ENCODE assay signal across 30 cellular contexts in genomic region chr7:25830228-25830627, GRCh38.
A peak's percentile ranks its signal among the peaks of the same experiment; 100 is the strongest.
DNase-seq lines count a peak whose midpoint lies in the region; ATAC-seq and TF ChIP-seq lines count a peak whose summit lies in the region.
"Had no signal": no experiment of that assay in that cellular context is flagged by ENCODE, and none has a peak within 500 bp of the region (broad histone marks: within the 10 kb centered on the region; RNA-seq: fewer than 3 reads in every experiment).

No MANE protein-coding gene starts in this region.

- ATAC-seq in WTC11 (peak; percentile 50), GM21529 (IDR thresholded peaks at IDR 0.05; ENCODE audit: unreplicated experiment) (no peak), lower lobe of right lung (no peak)
- ATAC-seq: esophagus mucosa; stimulated activated naive B cell treated with anti-CD40 and anti-IgM and Interleukin-4, amounts not matched to agents 10 μg/mL and 1 μg/mL and 100 μg/mL, for 72 hours had no signal

- H3K27me3 Mint-ChIP-seq in WTC11 (ENCODE audit: low read depth), result no peaks in the 10 kb centered on the region; the same call in 1 of the 2 replicates
- H3K27me3 Mint-ChIP-seq in nephron progenitor cell (ENCODE audit: low read depth, poor library complexity), result peaks cover 9% of the 10 kb centered on the region
- H3K27me3 Mint-ChIP-seq in type B pancreatic cell, result peaks cover 43% of the 10 kb centered on the region
- H3K27me3 Mint-ChIP-seq in CD4-positive, alpha-beta memory T cell, result peaks cover 22 to 27% of the 10 kb centered on the region in 2 donors

- CTCF ChIA-PET in WTC11 (lab: Charles Lee), result interaction anchor here (1.0 to 1.1 kb wide), 2 partner anchors 11 to 21 kb away, joined by 3 to 4 read pairs; no protein-coding TSS in a partner anchor
- CTCF ChIA-PET in CD4-positive, alpha-beta memory T cell (lab: Charles Lee; ENCODE audit: partially characterized antibody), result no interaction called here

- DNase-seq in NCI-H146 (lab: John Stamatoyannopoulos, UW), result peak; percentile 31
- DNase-seq in NCI-H146 treated with DMSO at 0.1 percent for 48 hours (lab: John Stamatoyannopoulos, UW; ENCODE audit: unreplicated experiment), result no peak
- no peak for DNase-seq in WTC11 (ENCODE audit: low spot score)
- no peak for DNase-seq in nephron progenitor cell
- DNase-seq in type B pancreatic cell (ENCODE audit: extremely low spot score, unreplicated experiment), result no peak
- no peak for DNase-seq in lower lobe of right lung
- no peak for DNase-seq in CD4-positive, alpha-beta memory T cell
- DNase-seq: 8988T; activated CD4-positive, alpha-beta T cell treated with anti-CD3 and anti-CD28 coated beads, Interleukin-2, amount 50 U/mL, for 1 hour; activated CD4-positive, CD25-positive, alpha-beta regulatory T cell; activated naive CD4-positive, alpha-beta T cell; C1 segment of cervical spinal cord; caudate nucleus; glutamatergic neuron; HFFc6; islet precursor cell; KBM-7; left ventricle myocardium inferior; NCI-H1092 treated with DMSO at 0.1 percent for 48 hours; NCI-H2081; NCI-H510A; RPMI8226; stimulated activated naive B cell treated with anti-CD40 and anti-IgM and Interleukin-4, amounts not matched to agents 10 μg/mL and 1 μg/mL and 100 μg/mL, for 72 hours; T1000 had no signal

- no peak overlapping the region for H3K4me3 ChIP-seq in lower lobe of right lung
- H3K4me3 ChIP-seq in CD4-positive, alpha-beta memory T cell (ENCODE audit: low read length in 2 of 2), result no peak overlapping the region
- H3K4me3 ChIP-seq: left ventricle myocardium inferior, skin epidermis, suprapubic skin had no signal

- H3K27me3 ChIP-seq in lower lobe of right lung (ENCODE audit: low read depth), result no peaks in the 10 kb centered on the region
- H3K27me3 ChIP-seq in CD4-positive, alpha-beta memory T cell (ENCODE audit: insufficient read depth, low read length), result no peaks in the 10 kb centered on the region
- H3K27me3 ChIP-seq: suprapubic skin had no signal

- peaks cover 41% of the 10 kb centered on the region for H3K4me1 Mint-ChIP-seq in WTC11
- peaks cover 64% of the 10 kb centered on the region for H3K4me1 Mint-ChIP-seq in nephron progenitor cell
- H3K4me1 Mint-ChIP-seq in type B pancreatic cell (ENCODE audit: unreplicated experiment), result peaks cover 34% of the 10 kb centered on the region
- no peaks in the 10 kb centered on the region for H3K4me1 Mint-ChIP-seq in CD4-positive, alpha-beta memory T cell
- H3K4me1 Mint-ChIP-seq: stimulated activated naive B cell treated with anti-CD40 and anti-IgM and Interleukin-4, amounts not matched to agents 10 μg/mL and 1 μg/mL and 100 μg/mL, for 72 hours had no signal

- H3K4me3 Mint-ChIP-seq in WTC11, result no peak overlapping the region
- H3K4me3 Mint-ChIP-seq in nephron progenitor cell, result peak overlapping the region; percentile 49
- peak overlapping the region; percentile 10 for H3K4me3 Mint-ChIP-seq in type B pancreatic cell
- no peak overlapping the region for H3K4me3 Mint-ChIP-seq in CD4-positive, alpha-beta memory T cell
- H3K4me3 Mint-ChIP-seq: dendritic cell treated with granulocyte-macrophage colony-stimulating factor and Interleukin-4, amounts not matched to agents 40 ng/mL and 50 ng/mL, for 4 days; HFFc6; mesothelial cell of epicardium; stimulated activated naive B cell treated with anti-CD40 and anti-IgM and Interleukin-4, amounts not matched to agents 10 μg/mL and 1 μg/mL and 100 μg/mL, for 72 hours had no signal

- POLR2A ChIA-PET in WTC11 (lab: Charles Lee), result no interaction called here
- POLR2A ChIA-PET in CD4-positive, alpha-beta memory T cell (lab: Charles Lee; ENCODE audit: partially characterized antibody), result no interaction called here

- H3K27ac ChIP-seq in lower lobe of right lung, result no peak overlapping the region
- H3K27ac ChIP-seq in CD4-positive, alpha-beta memory T cell (ENCODE audit: low read depth, low read length), result no peak overlapping the region
- H3K27ac ChIP-seq: left ventricle myocardium inferior, skin epidermis, suprapubic skin had no signal

- H3K36me3 Mint-ChIP-seq in WTC11, result no peaks in the 10 kb centered on the region
- peaks cover 10% of the 10 kb centered on the region for H3K36me3 Mint-ChIP-seq in nephron progenitor cell (ENCODE audit: low read depth)
- H3K36me3 Mint-ChIP-seq in type B pancreatic cell, result no peaks in the 10 kb centered on the region
- H3K36me3 Mint-ChIP-seq in CD4-positive, alpha-beta memory T cell, result no peaks in the 10 kb centered on the region
- H3K36me3 Mint-ChIP-seq: stimulated activated naive B cell treated with anti-CD40 and anti-IgM and Interleukin-4, amounts not matched to agents 10 μg/mL and 1 μg/mL and 100 μg/mL, for 72 hours had no signal

- no peaks in the 10 kb centered on the region for H3K9me3 ChIP-seq in lower lobe of right lung
- no peaks in the 10 kb centered on the region for H3K9me3 ChIP-seq in CD4-positive, alpha-beta memory T cell (ENCODE audit: control insufficient read depth in 1 of 2, low read length in 2 of 2)
- H3K9me3 ChIP-seq: suprapubic skin had no signal

- intact Hi-C loops in lower lobe of right lung (cut with DNase I), result no loop called here
- intact Hi-C loops in CD4-positive, alpha-beta memory T cell (cut with micrococcal nuclease), result no loop called here

- TF ChIP-seq CTCF in WTC11 (IDR thresholded peaks at IDR 0.05) (no peak), nephron progenitor cell (IDR thresholded peaks at IDR 0.05) (no peak), type B pancreatic cell (conservative IDR thresholded peaks at IDR 0.05) (no peak), lower lobe of right lung (IDR thresholded peaks at IDR 0.05) (no peak)

- no peaks in the 10 kb centered on the region for H3K36me3 ChIP-seq in lower lobe of right lung
- no peaks in the 10 kb centered on the region for H3K36me3 ChIP-seq in CD4-positive, alpha-beta memory T cell (ENCODE audit: insufficient read depth, low read length)
- H3K36me3 ChIP-seq: left ventricle myocardium inferior, suprapubic skin had no signal

- H3K27ac Mint-ChIP-seq in WTC11, result no peak overlapping the region; the same call in 1 of the 2 replicates
- H3K27ac Mint-ChIP-seq in nephron progenitor cell, result peak overlapping the region; percentile 99
- H3K27ac Mint-ChIP-seq in type B pancreatic cell, result peak overlapping the region; percentile 16
- H3K27ac Mint-ChIP-seq in CD4-positive, alpha-beta memory T cell, result no peak overlapping the region
- H3K27ac Mint-ChIP-seq: dendritic cell treated with granulocyte-macrophage colony-stimulating factor and Interleukin-4, amounts not matched to agents 40 ng/mL and 50 ng/mL, for 4 days; HFFc6; mesothelial cell of epicardium; stimulated activated naive B cell treated with anti-CD40 and anti-IgM and Interleukin-4, amounts not matched to agents 10 μg/mL and 1 μg/mL and 100 μg/mL, for 72 hours had no signal

- H3K4me1 ChIP-seq in lower lobe of right lung, result no peaks in the 10 kb centered on the region
- no peaks in the 10 kb centered on the region for H3K4me1 ChIP-seq in CD4-positive, alpha-beta memory T cell (ENCODE audit: insufficient read depth, low read length)
- H3K4me1 ChIP-seq: suprapubic skin had no signal

- H3K9me3 Mint-ChIP-seq in WTC11 (peaks cover 6% of the 10 kb centered on the region), nephron progenitor cell (peaks cover 15% of the 10 kb centered on the region), type B pancreatic cell (no peaks in the 10 kb centered on the region)
- peaks cover 0 to 6% (median 0%) of the 10 kb centered on the region in 8 donors for H3K9me3 Mint-ChIP-seq in CD4-positive, alpha-beta memory T cell
- H3K9me3 Mint-ChIP-seq: dendritic cell treated with granulocyte-macrophage colony-stimulating factor and Interleukin-4, amounts not matched to agents 40 ng/mL and 50 ng/mL, for 4 days; stimulated activated naive B cell treated with anti-CD40 and anti-IgM and Interleukin-4, amounts not matched to agents 10 μg/mL and 1 μg/mL and 100 μg/mL, for 72 hours had no signal

TF ChIP-seq in WTC11, 78 proteins besides CTCF, POLR2A, EP300 and RAD21 (continues in another document):
- no peak for TF ChIP-seq ZNF512 (CRISPR knock-in tag; IDR thresholded peaks at IDR 0.05; ENCODE audit: borderline replicate concordance)
- TF ChIP-seq FOXJ3 (CRISPR knock-in tag; IDR thresholded peaks at IDR 0.05; ENCODE audit: borderline replicate concordance), result no peak
- TF ChIP-seq E2F5 (CRISPR knock-in tag; IDR thresholded peaks at IDR 0.05), result no peak
- no peak for TF ChIP-seq MYBL2 (CRISPR knock-in tag; IDR thresholded peaks at IDR 0.05)

Comparison
In these comparisons a context has a peak if more than half of its experiments do, and no peak if none do; other contexts are left out.
1. H3K27ac Mint-ChIP-seq: peak in nephron progenitor cell (single experiment) and type B pancreatic cell (single experiment); none in WTC11 (single experiment) and CD4-positive, alpha-beta memory T cell (0 of 7).
2. H3K4me3 Mint-ChIP-seq: peak in nephron progenitor cell (single experiment) and type B pancreatic cell (single experiment); none in WTC11 (single experiment) and CD4-positive, alpha-beta memory T cell (0 of 8).